ENCODE assay signal across 8 cellular contexts in genomic region chr6:142820336-142821016, GRCh38.
A peak's percentile ranks its signal among the peaks of the same experiment; 100 is the strongest.
DNase-seq lines count a peak whose midpoint lies in the region; ATAC-seq and TF ChIP-seq lines count a peak whose summit lies in the region.

No MANE protein-coding gene starts in this region.

- H3K9ac ChIP-seq in BLaER1 treated with 17β-estradiol and CSF1 and Interleukin-3, amounts not matched to agents 10 nM and 100 nM: peak overlapping the region in 10 of 11 experiments; percentile 29 to 62 (median 46); a peak in 16 of 22 replicates
- no peak overlapping the region for H3K9ac ChIP-seq in mesendoderm (ENCODE audit: low read length)

- no peaks in the 10 kb centered on the region for H3K36me3 Mint-ChIP-seq in natural killer cell

- intact Hi-C loops in natural killer cell (cut with micrococcal nuclease): loop anchor here (1.0 to 5.0 kb wide), 2 partner anchors 37 to 123 kb away; no protein-coding TSS in a partner anchor

- H3K79me2 ChIP-seq in mesendoderm (ENCODE audit: control insufficient read depth, insufficient read depth, low read length): no peaks in the 10 kb centered on the region

- H4K5ac ChIP-seq in mesendoderm (ENCODE audit: low read length): no peak overlapping the region

- H3K23ac ChIP-seq in mesendoderm (ENCODE audit: low read length): no peak overlapping the region

- no peak overlapping the region for H2BK5ac ChIP-seq in mesendoderm (ENCODE audit: low read length)

- H3K18ac ChIP-seq in mesendoderm (ENCODE audit: low read length): no peak overlapping the region

- H3K9me3 ChIP-seq in BLaER1 treated with 17β-estradiol and CSF1 and Interleukin-3, amounts not matched to agents 10 nM and 100 nM (replicated peaks in 1 of 11): peaks cover 0 to 6% (median 4%) of the 10 kb centered on the region in 11 experiments; a peak in 3 of 22 replicates

- H3K9me3 Mint-ChIP-seq in natural killer cell: no peaks in the 10 kb centered on the region

- no peak overlapping the region for H2AK5ac ChIP-seq in mesendoderm (ENCODE audit: low read length)

- no peaks in the 10 kb centered on the region for H3K27me3 ChIP-seq in BLaER1 treated with 17β-estradiol and CSF1 and Interleukin-3, amounts not matched to agents 10 nM and 100 nM
- H3K27me3 ChIP-seq in mesendoderm (ENCODE audit: insufficient read depth, low read length, poor library complexity): no peaks in the 10 kb centered on the region

- TF ChIP-seq CTCF in cardiac fibroblast (IDR thresholded peaks at IDR 0.05; ENCODE audit: low read depth, low read length): no peak
- no peak for TF ChIP-seq CTCF in natural killer cell (IDR thresholded peaks at IDR 0.05)

- H3K4me1 Mint-ChIP-seq in natural killer cell: peaks cover 27 to 47% of the 10 kb centered on the region in 2 donors

- H3K4me2 ChIP-seq in BLaER1 treated with 17β-estradiol and CSF1 and Interleukin-3, amounts not matched to agents 10 nM and 100 nM: peak overlapping the region; percentile 65 to 95 (median 85)
- H3K4me2 ChIP-seq in mesendoderm (ENCODE audit: low read length): no peak overlapping the region

- H3K36me3 ChIP-seq in BLaER1 treated with 17β-estradiol and CSF1 and Interleukin-3, amounts not matched to agents 10 nM and 100 nM: peaks cover 0 to 36% (median 16%) of the 10 kb centered on the region in 11 experiments; a peak in 14 of 22 replicates
- no peaks in the 10 kb centered on the region for H3K36me3 ChIP-seq in mesendoderm (ENCODE audit: control insufficient read depth, insufficient read depth, low read length)

- peak overlapping the region; percentile 33 to 55 (median 40); a peak in 19 of 22 replicates for H3K27ac ChIP-seq in BLaER1 treated with 17β-estradiol and CSF1 and Interleukin-3, amounts not matched to agents 10 nM and 100 nM
- H3K27ac ChIP-seq in mesendoderm (ENCODE audit: low read depth, low read length): no peak overlapping the region

- no peak overlapping the region for H3K56ac ChIP-seq in mesendoderm (ENCODE audit: low read length)

- ATAC-seq in natural killer cell (no peak), HG03139 (IDR thresholded peaks at IDR 0.05; ENCODE audit: unreplicated experiment) (no peak), HG02763 (IDR thresholded peaks at IDR 0.05; ENCODE audit: unreplicated experiment) (no peak)

- H2BK15ac ChIP-seq in mesendoderm (replicated peaks; ENCODE audit: low read depth): no peak overlapping the region

- H3K4me3 ChIP-seq in BLaER1 treated with 17β-estradiol and CSF1 and Interleukin-3, amounts not matched to agents 10 nM and 100 nM: peak overlapping the region; percentile 34 to 62 (median 48); a peak in 19 of 20 replicates
- H3K4me3 ChIP-seq in cardiac fibroblast (replicated peaks in 1 of 2; ENCODE audit: low read depth in 2 of 2, low read length in 2 of 2) (peak overlapping the region; percentile 17 to 44), mesendoderm (ENCODE audit: low read length) (no peak overlapping the region)

- peak overlapping the region; percentile 92 to 97 for H3K27ac Mint-ChIP-seq in natural killer cell

- H3K4me1 ChIP-seq in BLaER1 treated with 17β-estradiol and CSF1 and Interleukin-3, amounts not matched to agents 10 nM and 100 nM: peaks cover 28 to 49% (median 44%) of the 10 kb centered on the region in 10 experiments
- peaks cover 4% of the 10 kb centered on the region for H3K4me1 ChIP-seq in mesendoderm (ENCODE audit: control insufficient read depth, low read depth, low read length)

- H3K79me1 ChIP-seq in mesendoderm (ENCODE audit: low read length): peaks cover 2% of the 10 kb centered on the region

- H4K20me1 ChIP-seq in BLaER1 treated with 17β-estradiol and CSF1 and Interleukin-3, amounts not matched to agents 10 nM and 100 nM: peaks cover 0 to 21% (median 0%) of the 10 kb centered on the region in 11 experiments; a peak in 4 of 22 replicates

- no peaks in the 10 kb centered on the region for H3K27me3 Mint-ChIP-seq in natural killer cell (ENCODE audit: low read depth in 2 of 2)

- no CpG with 5 or more reads among the region's 4 CpGs for WGBS in mesendoderm (ENCODE audit: extremely low coverage, insufficient coverage, low lambda C conversion rate)

- no peak overlapping the region for H4K8ac ChIP-seq in mesendoderm (ENCODE audit: low read depth, low read length)

- no peak overlapping the region for H2BK120ac ChIP-seq in mesendoderm (ENCODE audit: low read depth, low read length)

- DNase-seq in NCI-H1694 (lab: John Stamatoyannopoulos, UW) (peak; percentile 49), cardiac fibroblast (ENCODE audit: low read depth in 2 of 2) (peak in 1 of 2 donors; percentile 54), natural killer cell (no peak), SKM-1 treated with dmso at 0.1 percent for 144 hours (lab: John Stamatoyannopoulos, UW; ENCODE audit: unreplicated experiment) (no peak), mesendoderm (no peak)

- H3K4me3 Mint-ChIP-seq in natural killer cell: peak overlapping the region; percentile 95

- H3K4ac ChIP-seq in mesendoderm (ENCODE audit: low read depth, low read length): no peak overlapping the region
